ENCODE assay signal across 8 cellular contexts in genomic region chr5:36607114-36607561, GRCh38. TPM values are rescaled to one million over a fixed set of nuclear protein-coding genes. Genes with fewer than 3 reads are reported as not detected.
DNase-seq lines count a peak whose midpoint lies in the region; ATAC-seq lines count a peak whose summit lies in the region.

No MANE protein-coding gene starts in this region.

- no peak overlapping the region for H3K27ac Mint-ChIP-seq in activated T-cell treated with anti-CD3 and anti-CD28 coated beads, Interleukin-2, amount 50 U/mL, for 24 hours
- no peak overlapping the region for H3K27ac Mint-ChIP-seq in naive B cell

- peak overlapping the region; percentile 75 for H3K4me3 Mint-ChIP-seq in activated T-cell treated with anti-CD3 and anti-CD28 coated beads, Interleukin-2, amount 50 U/mL, for 24 hours
- H3K4me3 Mint-ChIP-seq in naive B cell: peak overlapping the region; percentile 79 to 91 (median 84)

- no peaks in the 10 kb centered on the region for H3K27me3 ChIP-seq in SJSA1 (replicated peaks)

- ATAC-seq in esophagus mucosa (peak; percentile 42), naive B cell (ENCODE audit: low read depth in 2 of 2) (no peak), GM18502 (IDR thresholded peaks at IDR 0.05; ENCODE audit: poor library complexity, unreplicated experiment) (no peak)

- H3K9me3 ChIP-seq in SJSA1 (replicated peaks): no peaks in the 10 kb centered on the region

- H3K4me1 ChIP-seq in SJSA1 (replicated peaks): peaks cover 29% of the 10 kb centered on the region

- no peak for DNase-seq in activated T-cell treated with anti-CD3 and anti-CD28 coated beads, Interleukin-2, amount 50 U/mL, for 24 hours
- no peak for DNase-seq in activated T-cell treated with anti-CD3 and anti-CD28 coated beads, Interleukin-2, amount 50 U/mL, for 48 hours
- DNase-seq in SJSA1 (ENCODE audit: low read depth in 1 of 2, low spot score in 2 of 2) (peak in 1 of 2 experiments; percentile 70), naive B cell (no peak), NCI-H187 (lab: John Stamatoyannopoulos, UW) (no peak)
- no peak for DNase-seq in stimulated activated CD4-positive, alpha-beta T cell treated with anti-CD3 and anti-CD28 coated beads, Interleukin-12 subunit alpha, Interleukin-12 subunit beta, amount 100 ng/mL, for 4 hours

- no peaks in the 10 kb centered on the region for H3K9me3 Mint-ChIP-seq in activated T-cell treated with anti-CD3 and anti-CD28 coated beads, Interleukin-2, amount 50 U/mL, for 24 hours
- peaks cover 0 to 10% (median 3%) of the 10 kb centered on the region in 7 donors for H3K9me3 Mint-ChIP-seq in naive B cell

- peaks cover 19% of the 10 kb centered on the region for H3K4me1 Mint-ChIP-seq in activated T-cell treated with anti-CD3 and anti-CD28 coated beads, Interleukin-2, amount 50 U/mL, for 24 hours (ENCODE audit: low read depth)
- H3K4me1 Mint-ChIP-seq in naive B cell: peaks cover 12 to 14% (median 14%) of the 10 kb centered on the region in 3 donors

- H3K27me3 Mint-ChIP-seq in activated T-cell treated with anti-CD3 and anti-CD28 coated beads, Interleukin-2, amount 50 U/mL, for 24 hours: peaks cover 64% of the 10 kb centered on the region
- peaks cover 32 to 56% (median 52%) of the 10 kb centered on the region in 3 donors for H3K27me3 Mint-ChIP-seq in naive B cell

- peaks cover 36% of the 10 kb centered on the region for H3K36me3 ChIP-seq in SJSA1

- peak overlapping the region; percentile 57 for H3K4me3 ChIP-seq in SJSA1

- H3K36me3 Mint-ChIP-seq in activated T-cell treated with anti-CD3 and anti-CD28 coated beads, Interleukin-2, amount 50 U/mL, for 24 hours (ENCODE audit: low read depth): no peaks in the 10 kb centered on the region
- peaks cover 0 to 6% of the 10 kb centered on the region in 2 donors for H3K36me3 Mint-ChIP-seq in naive B cell

- H3K27ac ChIP-seq in SJSA1: peak overlapping the region; percentile 78

RNA-seq across cellular contexts. Expression of gene SLC1A3, which starts 0.7 kb away (rescaled TPM):
- 37.0 and 62.0 TPM in 2 replicates for total RNA-seq in SJSA1 (2014; rRNA removed; shearing (Covaris generic))
- total RNA-seq in esophagus mucosa: 14.7 TPM
- polyA plus RNA-seq in naive B cell (ENCODE audit: low read depth in 6 of 6): under 1 TPM in 1 of 6 donors, not detected in 5; 0.07 TPM
